Comparison of ENCODE assay signal across 8 cellular contexts in the genomic region with DNA sequence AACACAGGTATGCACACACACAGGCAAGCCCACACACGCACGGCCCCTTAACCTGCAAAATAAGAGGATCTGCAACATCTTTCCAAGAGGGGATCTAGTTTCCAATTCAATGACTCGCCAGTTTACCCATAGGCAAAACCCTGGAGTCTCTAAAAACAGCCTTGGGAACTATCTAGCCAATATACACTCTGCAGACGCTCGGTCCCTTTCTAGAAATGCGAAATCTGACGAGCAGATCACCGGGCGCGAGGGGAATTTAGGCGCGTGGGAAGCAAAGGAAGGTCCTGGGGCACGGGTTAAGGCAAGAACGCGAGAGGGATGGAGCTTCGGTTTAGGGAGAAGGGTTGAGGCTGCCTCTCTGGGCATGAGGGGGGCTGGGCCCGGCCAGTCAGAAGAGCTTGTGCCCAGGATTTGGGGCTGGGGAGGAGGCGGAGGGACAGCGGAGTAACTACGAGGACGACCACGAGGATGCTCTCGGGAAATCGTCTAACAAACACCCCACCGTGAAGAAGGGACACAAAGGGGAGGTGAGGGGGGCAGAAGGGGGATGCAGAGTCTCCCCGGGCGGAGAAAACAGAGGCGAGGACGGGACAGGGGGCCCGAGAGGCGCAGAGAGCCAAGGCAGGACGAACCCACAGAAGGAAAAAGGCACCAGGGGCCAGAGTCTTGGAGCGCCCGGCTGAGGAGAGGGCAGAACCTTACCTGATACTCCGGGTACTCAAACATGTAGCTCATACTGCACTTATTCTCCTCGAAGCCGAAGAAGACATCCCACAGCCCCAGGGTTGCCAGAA. TPM values are rescaled to one million over a fixed set of nuclear protein-coding genes. Genes with fewer than 3 reads are reported as not detected.
DNase-seq lines count a peak whose midpoint lies in the region; ATAC-seq, FAIRE-seq and TF ChIP-seq lines count a peak whose summit lies in the region.

No MANE protein-coding gene starts in this region.

- H3K36me3 Mint-ChIP-seq in MCF 10A (ENCODE audit: insufficient read depth, unreplicated experiment): peaks cover 9% of the 10 kb centered on the region
- no peaks in the 10 kb centered on the region for H3K36me3 Mint-ChIP-seq in immature natural killer cell

- peak overlapping the region; percentile 99 for H3K4me3 ChIP-seq in HUES48 (ENCODE audit: low read depth, low read length)
- H3K4me3 ChIP-seq in small intestine (ENCODE audit: low read depth in 1 of 2, low read length in 2 of 2): peak overlapping the region; percentile 82 to 90

- no peak for FAIRE-seq in small intestine (lab: Jason Lieb, UNC)

- H3K4me1 Mint-ChIP-seq in MCF 10A (ENCODE audit: insufficient read depth, unreplicated experiment) (peaks cover 24% of the 10 kb centered on the region), immature natural killer cell (peaks cover 23 to 26% of the 10 kb centered on the region in 2 donors)

- CTCF ChIA-PET in MCF 10A (lab: Yijun Ruan, JAX): interaction anchor here (0.6 to 0.7 kb wide), 5 partner anchors 119 to 187 kb away, joined by 3 to 5 read pairs (median 3); partner anchors contain the start of gene GTF3C3

- H3K27me3 ChIP-seq in HUES48 (ENCODE audit: control insufficient read depth, insufficient read depth, low read length) (peaks cover 6% of the 10 kb centered on the region), small intestine (ENCODE audit: control insufficient read depth in 2 of 2, insufficient read depth in 2 of 2, low read length in 2 of 2) (no peaks in the 10 kb centered on the region)

- peak overlapping the region; percentile 77 for H3K9ac ChIP-seq in HUES48 (ENCODE audit: low read depth, low read length)

- POLR2A ChIA-PET in MCF 10A (lab: Yijun Ruan, JAX): interaction anchor here (0.6 to 2.8 kb wide), 13 partner anchors 10 to 755 kb away, joined by 3 to 16 read pairs (median 4); partner anchors contain the start of genes GTF3C3 and HSPE1

- H3K36me3 ChIP-seq in HUES48 (ENCODE audit: control insufficient read depth, insufficient read depth, low read length): no peaks in the 10 kb centered on the region
- no peaks in the 10 kb centered on the region for H3K36me3 ChIP-seq in small intestine (ENCODE audit: control insufficient read depth in 2 of 2, insufficient read depth in 2 of 2, low read length in 2 of 2)

- H3K4me1 ChIP-seq in HUES48 (ENCODE audit: control insufficient read depth, insufficient read depth, low read length): peaks cover 22% of the 10 kb centered on the region
- H3K4me1 ChIP-seq in small intestine (ENCODE audit: control insufficient read depth in 2 of 2, insufficient read depth in 1 of 2, low read depth in 1 of 2, low read length in 1 of 2): no peaks in the 10 kb centered on the region

- WGBS in small intestine, 3 donors: 0 to 1% (median 1%) methylated on average over 36 to 37 of the region's 37 CpGs

- H3K9me3 ChIP-seq in HUES48 (ENCODE audit: control insufficient read depth, insufficient read depth, low read length): no peaks in the 10 kb centered on the region
- H3K9me3 ChIP-seq in small intestine (ENCODE audit: control insufficient read depth, low read depth): no peaks in the 10 kb centered on the region

- H3K27ac ChIP-seq in HUES48 (ENCODE audit: low read depth, low read length) (peak overlapping the region; percentile 88), small intestine (ENCODE audit: low read depth in 1 of 2, low read length in 1 of 2) (peak overlapping the region; percentile 59 to 77)

- peak; percentile 34 for ATAC-seq in GM21526 (IDR thresholded peaks at IDR 0.05; ENCODE audit: low FRiP score, unreplicated experiment)

- TF ChIP-seq CTCF in MCF 10A (IDR thresholded peaks at IDR 0.05; ENCODE audit: unreplicated experiment): no peak

- DNase-seq in Daoy (ENCODE audit: low read depth) (peak; percentile 23), SK-MEL-5 (ENCODE audit: low read depth, low spot score) (peak; percentile 42), MCF 10A (ENCODE audit: unreplicated experiment) (peak; percentile 58), immature natural killer cell (peak in 2 of 3 donors; percentile 2), small intestine (peak; percentile 31), MV-4-11 (lab: John Stamatoyannopoulos, UW) (no peak)

- peak overlapping the region; percentile 96 for H3K4me3 Mint-ChIP-seq in MCF 10A (ENCODE audit: unreplicated experiment)
- H3K4me3 Mint-ChIP-seq in immature natural killer cell: peak overlapping the region; percentile 83 to 97 (median 93)

- H3K27ac Mint-ChIP-seq in MCF 10A (ENCODE audit: low read depth, unreplicated experiment): peak overlapping the region; percentile 61
- peak overlapping the region in 5 of 6 donors; percentile 46 to 86 (median 76) for H3K27ac Mint-ChIP-seq in immature natural killer cell

- BruUV-seq in MCF 10A (replicated peaks; lab: Mats Ljungman, UMichigan): no TSS peak

- intact Hi-C loops in MCF 10A (cut with micrococcal nuclease): loop anchor here (2.0 to 10.0 kb wide), 5 partner anchors 61 to 171 kb away; partner anchors contain the start of gene GTF3C3

- H3K9me3 Mint-ChIP-seq in MCF 10A (ENCODE audit: unreplicated experiment) (no peaks in the 10 kb centered on the region), immature natural killer cell (no peaks in the 10 kb centered on the region)

- in situ Hi-C loops in SK-MEL-5 (cut with HindIII; ENCODE audit: low pct_unique_long_range_greater_than_20kb, low sequenced_read_pairs): no loop called here

- H3K27me3 Mint-ChIP-seq in MCF 10A (ENCODE audit: insufficient read depth, unreplicated experiment): no peaks in the 10 kb centered on the region
- peaks cover 14 to 18% (median 16%) of the 10 kb centered on the region in 3 donors for H3K27me3 Mint-ChIP-seq in immature natural killer cell (ENCODE audit: low read depth in 3 of 3)

RNA-seq across cellular contexts. Expression of gene PGAP1, which starts 0.5 kb away (rescaled TPM):
- total RNA-seq in Daoy (2014; rRNA removed; shearing (Covaris generic)): 4.5 TPM in 2 replicates
- total RNA-seq in SK-MEL-5 (2014; rRNA removed; shearing (Covaris generic)): 3.1 and 3.6 TPM in 2 replicates
- polyA plus RNA-seq in SK-MEL-5 (2015; cell fraction: cytosol; rRNA removed): 2.8 and 3.5 TPM in 2 replicates
- polyA plus RNA-seq in SK-MEL-5 (2015; cell fraction: nucleus; rRNA removed): 15.7 and 21.6 TPM in 2 replicates
- total RNA-seq in MCF 10A (2022): 7.4 and 8.6 TPM in 2 replicates
- polyA plus RNA-seq in immature natural killer cell (under 1 TPM in 2 of 3 donors, not detected in 1; 0.09 to 0.62 TPM), small intestine (1 to 10 TPM in 1 of 3 donors, under 1 TPM in 2; 0.54 to 3.4 (median 0.67) TPM)
